Comparison of ENCODE assay signal across 12 cellular contexts in the genomic region with DNA sequence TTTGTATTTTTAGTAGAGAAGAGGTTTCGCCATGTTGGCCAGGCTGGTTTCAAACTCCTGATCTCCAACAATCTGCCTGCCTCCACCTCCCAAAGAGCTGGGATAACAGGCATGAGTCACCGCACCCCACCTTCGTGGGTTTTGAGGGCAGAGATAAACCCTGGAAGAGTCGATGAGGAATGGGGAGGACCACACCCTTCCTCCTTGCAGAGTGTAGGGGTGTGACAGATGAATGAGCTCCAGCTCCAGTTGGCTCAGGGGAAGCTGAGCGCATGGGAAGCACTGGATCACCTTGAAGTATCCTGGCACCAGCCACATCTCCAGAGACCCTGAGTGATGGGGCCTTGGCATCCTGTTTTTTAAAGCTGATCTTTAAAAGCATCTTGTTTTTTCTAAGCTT. TPM values are rescaled to one million over a fixed set of nuclear protein-coding genes. Genes with fewer than 3 reads are reported as not detected.
A peak's percentile ranks its signal among the peaks of the same experiment; 100 is the strongest.
DNase-seq lines count a peak whose midpoint lies in the region; ATAC-seq and TF ChIP-seq lines count a peak whose summit lies in the region.
"Not testable (repeated sequence)": the region's sequence is repeated elsewhere in the genome, so short reads cannot be mapped to it uniquely, and the experiment has no call there.
"Had no signal": no experiment of that assay in that cellular context is flagged by ENCODE, and none has a peak within 500 bp of the region (broad histone marks: within the 10 kb centered on the region; RNA-seq: fewer than 3 reads in every experiment).

No MANE protein-coding gene starts in this region.

- H2AK9ac ChIP-seq in IMR-90 (replicated peaks; ENCODE audit: low read depth, low read length, poor library complexity), result not testable (repeated sequence)

- not testable (repeated sequence) for H3K9me3 ChIP-seq in IMR-90 (ENCODE audit: control insufficient read depth, insufficient read depth, low read length); RWPE2 (ENCODE audit: severe bottlenecking)

- not testable (repeated sequence) for H3K4me2 ChIP-seq in IMR-90 (ENCODE audit: low read depth, low read length)

- WGBS in IMR-90 (ENCODE audit: extremely low coverage in 2 of 2, insufficient read length in 1 of 2), 2 experiments, result no CpG with 5 or more reads among the region's 5 CpGs

- not testable (repeated sequence) for BruUV-seq in IMR-90 (replicated peaks; lab: Mats Ljungman, UMichigan)

- not testable (repeated sequence) for H3K4ac ChIP-seq in IMR-90 (ENCODE audit: low read depth, low read length)

- H4K91ac ChIP-seq in IMR-90 (ENCODE audit: insufficient read depth, low read depth, low read length), result not testable (repeated sequence)

- H2AFZ ChIP-seq in IMR-90 (replicated peaks; ENCODE audit: low read length, poor library complexity), result not testable (repeated sequence)

- H2AK5ac ChIP-seq in IMR-90 (ENCODE audit: low read depth, low read length), result not testable (repeated sequence)

- peak; percentile 19 for ATAC-seq in IMR-90 (ENCODE audit: low read depth)
- peak; percentile 50 for ATAC-seq in RWPE2 (ENCODE audit: low read depth)
- ATAC-seq in esophagus mucosa, result peak; percentile 71
- ATAC-seq in left colon, result peak; percentile 15
- peak; percentile 45 for ATAC-seq in omental fat pad (ENCODE audit: low FRiP score)

- not testable (repeated sequence) for TF ChIP-seq CTCF in IMR-90 (conservative IDR thresholded peaks at IDR 0.05; ENCODE audit: low read depth, low read length); RWPE2 (IDR thresholded peaks at IDR 0.05; ENCODE audit: poor library complexity, severe bottlenecking); omental fat pad (IDR thresholded peaks at IDR 0.05)

- not testable (repeated sequence) for H2BK20ac ChIP-seq in IMR-90 (ENCODE audit: low read depth, low read length)

- not testable (repeated sequence) for H3K36me3 ChIP-seq in IMR-90 (ENCODE audit: control insufficient read depth, insufficient read depth, low read length); RWPE2 (ENCODE audit: low read depth)

- not testable (repeated sequence) for H3K14ac ChIP-seq in IMR-90 (replicated peaks; ENCODE audit: low read depth, low read length)

- H2BK120ac ChIP-seq in IMR-90 (ENCODE audit: low read depth, low read length), result not testable (repeated sequence)

- not testable (repeated sequence) for DNase-seq in IMR-90; RWPE2 (ENCODE audit: low spot score); left colon; omental fat pad (ENCODE audit: low spot score)

- H3K4me1 ChIP-seq in IMR-90 (ENCODE audit: control insufficient read depth, insufficient read depth, low read length); RWPE2 (ENCODE audit: insufficient read depth, poor library complexity, severe bottlenecking): not testable (repeated sequence)

- not testable (repeated sequence) for H4K20me1 ChIP-seq in IMR-90 (ENCODE audit: insufficient read depth, low read length)

- not testable (repeated sequence) for H3K18ac ChIP-seq in IMR-90 (ENCODE audit: low read depth, low read length)

- CTCF ChIA-PET in IMR-90 (lab: Yijun Ruan, JAX), result not testable (repeated sequence)

- TF ChIP-seq RAD21 in IMR-90 (IDR thresholded peaks at IDR 0.05; ENCODE audit: low read length), result not testable (repeated sequence)

- H3K23ac ChIP-seq in IMR-90 (ENCODE audit: low read depth, low read length), result not testable (repeated sequence)

- POLR2A ChIA-PET in IMR-90 (lab: Charles Lee; ENCODE audit: unreplicated experiment), result not testable (repeated sequence)

- dilution Hi-C loops in IMR-90 (cut with HindIII; ENCODE audit: low sequenced_read_pairs, unreplicated experiment), result not testable (repeated sequence)

- not testable (repeated sequence) for H3K27me3 ChIP-seq in IMR-90 (ENCODE audit: control insufficient read depth, insufficient read depth, low read length); RWPE2 (ENCODE audit: insufficient read depth, poor library complexity, severe bottlenecking)

- H3K9ac ChIP-seq in IMR-90 (ENCODE audit: low read depth, low read length), result not testable (repeated sequence)

- intact Hi-C loops in IMR-90 (cut with micrococcal nuclease); left colon (cut with DNase I, micrococcal nuclease): not testable (repeated sequence)

- in situ Hi-C loops in IMR-90 (cut with MboI; ENCODE audit: low sequenced_read_pairs), result not testable (repeated sequence)

- H2BK5ac ChIP-seq in IMR-90 (ENCODE audit: low read depth, low read length, poor library complexity, severe bottlenecking), result not testable (repeated sequence)

- not testable (repeated sequence) for H2BK15ac ChIP-seq in IMR-90 (ENCODE audit: low read depth, low read length)

- H3K4me3 ChIP-seq in IMR-90 (ENCODE audit: insufficient read depth, low read depth, low read length); RWPE2 (ENCODE audit: severe bottlenecking): not testable (repeated sequence)

- not testable (repeated sequence) for H3K56ac ChIP-seq in IMR-90 (ENCODE audit: extremely low read depth, insufficient read depth, low read length)

- not testable (repeated sequence) for H4K5ac ChIP-seq in IMR-90 (ENCODE audit: low read depth, low read length)

- not testable (repeated sequence) for H3K9me1 ChIP-seq in IMR-90 (ENCODE audit: insufficient read depth, low read length)

- not testable (repeated sequence) for H3K79me1 ChIP-seq in IMR-90 (ENCODE audit: low read depth in 1 of 2, low read length in 2 of 2)

- H3K27ac ChIP-seq in IMR-90 (ENCODE audit: insufficient read depth, low read length); RWPE2 (ENCODE audit: poor library complexity, severe bottlenecking): not testable (repeated sequence)

- TF ChIP-seq POLR2A in IMR-90 (IDR thresholded peaks at IDR 0.05; ENCODE audit: low read depth, low read length), result not testable (repeated sequence)

- not testable (repeated sequence) for H4K8ac ChIP-seq in IMR-90 (ENCODE audit: low read depth in 2 of 2, low read length in 2 of 2)

RNA-seq across cellular contexts. Expression of gene POLR2J3, which starts 11.1 kb away (rescaled TPM):
- total RNA-seq in IMR-90 (2012; rRNA removed), result 13.1 and 14.2 TPM in 2 replicates
- polyA plus RNA-seq in IMR-90 (2012; rRNA removed), result 9.3 and 14.7 TPM in 2 replicates
- polyA plus RNA-seq in IMR-90 (2012; cell fraction: cytosol; rRNA removed), result 6.0 and 19.9 TPM in 2 replicates
- polyA plus RNA-seq in IMR-90 (2012; cell fraction: nucleus; rRNA removed; ENCODE audit: low replicate concordance), result 112 and 241 TPM in 2 replicates
- 13.8 TPM for total RNA-seq in esophagus mucosa
- 10 to 100 TPM; 24.1 to 27.1 TPM for total RNA-seq in left colon
- total RNA-seq in omental fat pad, result 10 to 100 TPM; 20.5 to 30.7 (median 25.6) TPM

RNA-seq across cellular contexts. Expression of gene SPDYE2, which starts 32.5 kb away (rescaled TPM):
- total RNA-seq in IMR-90 (2012; rRNA removed), result not detected in 2 replicates
- polyA plus RNA-seq in IMR-90 (2012; rRNA removed), result not detected in 2 replicates
- not detected in 2 replicates for polyA plus RNA-seq in IMR-90 (2012; cell fraction: cytosol; rRNA removed)
- not detected in 2 replicates for polyA plus RNA-seq in IMR-90 (2012; cell fraction: nucleus; rRNA removed; ENCODE audit: low replicate concordance)
- not detected for total RNA-seq in esophagus mucosa
- not detected for total RNA-seq in left colon
- not detected for total RNA-seq in omental fat pad
- total RNA-seq: A673; CD8-positive, alpha-beta memory T cell; Daoy; G401; GM12878 had no signal
- polyA plus RNA-seq: AG04450, CD14-positive monocyte had no signal

RNA-seq across cellular contexts. Expression of gene RASA4, which starts 33.1 kb away (rescaled TPM):
- total RNA-seq in IMR-90 (2012; rRNA removed), result 3.3 and 3.8 TPM in 2 replicates
- 18.6 and 21.4 TPM in 2 replicates for polyA plus RNA-seq in IMR-90 (2012; rRNA removed)
- 10.2 and 16.0 TPM in 2 replicates for polyA plus RNA-seq in IMR-90 (2012; cell fraction: cytosol; rRNA removed)
- 64.1 and 134 TPM in 2 replicates for polyA plus RNA-seq in IMR-90 (2012; cell fraction: nucleus; rRNA removed; ENCODE audit: low replicate concordance)
- total RNA-seq in esophagus mucosa, result 13.2 TPM
- 10 to 100 TPM; 16.7 to 31.9 TPM for total RNA-seq in left colon
- total RNA-seq in omental fat pad, result 10 to 100 TPM; 13.9 to 56.0 (median 25.5) TPM

RNA-seq across cellular contexts. Expression of gene UPK3BL2, which starts 40.0 kb away (rescaled TPM):
- total RNA-seq in IMR-90 (2012; rRNA removed), result 0.18 and 0.56 TPM in 2 replicates
- 4.6 and 5.7 TPM in 2 replicates for polyA plus RNA-seq in IMR-90 (2012; rRNA removed)
- 0.54 and 0.77 TPM in 2 replicates for polyA plus RNA-seq in IMR-90 (2012; cell fraction: cytosol; rRNA removed)
- polyA plus RNA-seq in IMR-90 (2012; cell fraction: nucleus; rRNA removed; ENCODE audit: low replicate concordance), result 53.7 and 205 TPM in 2 replicates
- 88.8 TPM for total RNA-seq in esophagus mucosa
- total RNA-seq in left colon, result 10 to 100 TPM; 13.4 to 20.7 TPM
- total RNA-seq in omental fat pad, result 10 to 100 TPM in 1 of 4 donors, 1 to 10 TPM in 3; 1.6 to 11.7 (median 5.6) TPM
- total RNA-seq: G401 had no signal

RNA-seq across cellular contexts. Expression of gene UPK3BL1, which starts 59.1 kb away (rescaled TPM):
- total RNA-seq in IMR-90 (2012; rRNA removed) (1.6 and 2.8 TPM in 2 replicates), esophagus mucosa (304 TPM), left colon (10 to 100 TPM in 1 of 2 donors, 1 to 10 TPM in 1; 6.3 to 27.5 TPM), omental fat pad (10 to 100 TPM; 13.6 to 32.0 (median 26.2) TPM)
- 21.1 and 23.9 TPM in 2 replicates for polyA plus RNA-seq in IMR-90 (2012; rRNA removed)
- polyA plus RNA-seq in IMR-90 (2012; cell fraction: cytosol; rRNA removed), result 14.8 and 20.8 TPM in 2 replicates
- polyA plus RNA-seq in IMR-90 (2012; cell fraction: nucleus; rRNA removed; ENCODE audit: low replicate concordance), result 117 and 226 TPM in 2 replicates

Comparison
In these comparisons a context has a peak if more than half of its experiments do, and no peak if none do; other contexts are left out.
1. ATAC-seq: peak in every context shown above with its lines; median percentile 71 in esophagus mucosa; 50 in RWPE2; 45 in omental fat pad; 19 in IMR-90; 15 in left colon.